Comparison of ENCODE assay signal across 23 cellular contexts in the genomic region with DNA sequence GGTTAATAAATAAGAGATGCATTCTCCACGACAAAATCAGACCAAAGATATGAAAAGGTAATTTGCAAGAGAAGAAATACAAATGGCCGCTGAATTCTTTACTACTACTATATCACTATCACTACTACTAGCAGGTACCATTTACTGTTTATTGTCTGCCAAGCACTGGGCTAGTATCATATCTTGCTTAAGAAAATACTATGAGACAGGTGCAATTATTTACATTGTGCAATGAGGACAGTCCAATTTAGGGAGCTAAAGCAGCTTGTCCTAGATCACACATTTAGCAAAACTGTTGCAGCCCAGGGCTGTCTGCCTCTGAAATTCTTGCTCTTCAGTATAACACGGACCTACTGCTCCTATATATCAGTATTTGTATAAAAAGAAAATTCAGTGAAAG.
"Had no signal": no experiment of that assay in that cellular context is flagged by ENCODE, and none has a peak within 500 bp of the region (broad histone marks: within the 10 kb centered on the region; RNA-seq: fewer than 3 reads in every experiment).

No MANE protein-coding gene starts in this region.

- FAIRE-seq: colon had no signal

- H3K36me3 ChIP-seq: adrenal gland, MG63 had no signal

- H3K9me3 ChIP-seq: adrenal gland, MG63 had no signal

- ATAC-seq: activated CD8-positive, alpha-beta T cell treated with anti-CD3 and anti-CD28 coated beads, Interleukin-2, amount 10 ng/mL, durations not matched to agents 7 days and 5 days; T-helper 17 cell; WTC11 had no signal

- H3K4me3 ChIP-seq: adrenal gland, MG63 had no signal

- H3K4me2 ChIP-seq: KMS-11 had no signal

- H3K27ac ChIP-seq: adrenal gland, KMS-11 had no signal

- H3K9ac ChIP-seq: KMS-11 had no signal

- DNase-seq: activated CD4-positive, alpha-beta T cell treated with anti-CD3 and anti-CD28 coated beads for 48 hours; activated CD4-positive, alpha-beta T cell treated with anti-CD3 and anti-CD28 coated beads, Interleukin-2, amount 50 U/mL, for 4 hours; activated CD4-positive, CD25-positive, alpha-beta regulatory T cell treated with anti-CD3 and anti-CD28 coated beads, Interleukin-2, amount 50 U/mL, for 72 hours; activated CD8-positive, alpha-beta memory T cell treated with anti-CD3 and anti-CD28 coated beads, Interleukin-2, amount 50 U/mL, for 48 hours; activated CD8-positive, alpha-beta T cell treated with anti-CD3 and anti-CD28 coated beads, Interleukin-2, amount 10 ng/mL, durations not matched to agents 7 days and 5 days; activated naive CD4-positive, alpha-beta T cell treated with anti-CD3 and anti-CD28 coated beads, Interleukin-2, amount 50 U/mL, for 16 hours; activated naive CD8-positive, alpha-beta T cell treated with anti-CD3 and anti-CD28 coated beads, Interleukin-2, amount 10 ng/mL, durations not matched to agents 7 days and 5 days; activated T-cell treated with anti-CD3 and anti-CD28 coated beads, Interleukin-2, amount 50 U/mL, for 1 hour; adrenal gland; anterior cingulate cortex; cerebellar nuclear complex; MG63; MV-4-11; NCI-H1694 treated with DMSO at 0.1 percent for 48 hours; NCI-H2081; NCI-H345; NCI-H526; SIG-M5; T-helper 17 cell; T-helper 9 cell had no signal

- H3K27me3 ChIP-seq: adrenal gland, MG63 had no signal
